8 cellular contexts compared by ENCODE assay signal in genomic region chr1:230040440-230040839, GRCh38.
"Had no signal": no experiment of that assay in that cellular context is flagged by ENCODE, and none has a peak within 500 bp of the region (broad histone marks: within the 10 kb centered on the region; RNA-seq: fewer than 3 reads in every experiment).

No MANE protein-coding gene starts in this region.

- FAIRE-seq: G401.6, GM12878, GM12891, GM12892, GM18507, GM19239 had no signal

- ATAC-seq: GM12878 had no signal

- DNase-seq: GDM1, GF-D8 had no signal

- H3K4me3 ChIP-seq: GM12878 had no signal
